ENCODE assay signal across 27 cellular contexts in the genomic region with DNA sequence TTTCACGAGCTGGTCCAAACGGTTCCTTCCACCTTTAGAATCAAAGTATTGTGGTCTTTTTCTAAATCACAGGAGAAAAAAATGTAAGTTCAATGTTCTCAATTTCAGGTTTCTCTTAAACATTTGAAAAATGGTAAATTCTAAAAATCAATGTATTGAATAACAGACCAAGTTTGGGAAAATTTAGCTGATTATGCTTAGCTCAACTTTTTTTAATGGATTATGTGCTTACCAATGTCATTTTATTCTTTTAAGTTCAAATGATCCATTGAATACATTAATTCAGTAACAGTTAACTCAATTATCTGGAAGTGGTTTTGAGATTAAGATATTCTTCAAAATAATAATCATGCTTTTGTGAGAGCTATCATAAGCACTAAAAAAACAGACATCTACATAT.
"Had no signal": no experiment of that assay in that cellular context is flagged by ENCODE, and none has a peak within 500 bp of the region (broad histone marks: within the 10 kb centered on the region; RNA-seq: fewer than 3 reads in every experiment).

No MANE protein-coding gene starts in this region.

- H3K27me3 ChIP-seq: esophagus squamous epithelium, heart right ventricle, ovary, spleen, tibial nerve, upper lobe of right lung, uterus had no signal

- H3K4me3 ChIP-seq: esophagus squamous epithelium, heart right ventricle, lower lobe of right lung, ovary, psoas muscle, skin epidermis, spleen, thoracic aorta, tibial nerve, upper lobe of right lung, uterus had no signal

- DNase-seq: cortex of kidney; effector memory CD8-positive, alpha-beta T cell; erythroblast; esophagus squamous epithelium; foreskin melanocyte; glutamatergic neuron; heart right ventricle; hippocampal formation; islet precursor cell; left ventricle myocardium superior; lower lobe of right lung; naive thymus-derived CD8-positive, alpha-beta T cell; nephron progenitor cell; nucleus accumbens; ovary; posterior cingulate gyrus; psoas muscle; right cardiac atrium; spleen; stimulated activated CD4-positive, alpha-beta T cell treated with anti-CD3 and anti-CD28 coated beads, Interleukin-2, amount 100 ng/mL, for 48 hours; stimulated activated naive B cell treated with anti-CD40 and anti-IgM and Interleukin-4, amounts not matched to agents 10 μg/mL and 1 μg/mL and 100 μg/mL, for 72 hours; upper lobe of right lung; uterus had no signal

- H3K36me3 ChIP-seq: esophagus squamous epithelium, heart right ventricle, lower lobe of right lung, ovary, thoracic aorta, upper lobe of right lung, uterus had no signal

- H3K4me1 ChIP-seq: uterus had no signal

- H3K9me3 ChIP-seq: esophagus squamous epithelium, heart right ventricle, lower lobe of right lung, ovary, psoas muscle, spleen, thoracic aorta, tibial nerve, upper lobe of right lung, uterus had no signal

- ATAC-seq: effector memory CD8-positive, alpha-beta T cell; heart right ventricle; left ventricle myocardium superior; lower lobe of right lung; naive thymus-derived CD8-positive, alpha-beta T cell; psoas muscle; right cardiac atrium; stimulated activated naive B cell treated with anti-CD40 and anti-IgM and Interleukin-4, amounts not matched to agents 10 μg/mL and 1 μg/mL and 100 μg/mL, for 72 hours; upper lobe of right lung had no signal

- FAIRE-seq: endometrium had no signal

- H3K27ac ChIP-seq: esophagus squamous epithelium, heart right ventricle, lower lobe of right lung, ovary, psoas muscle, spleen, thoracic aorta, tibial nerve, upper lobe of right lung had no signal
